Comparison of ENCODE assay signal across 14 cellular contexts in the genomic region with DNA sequence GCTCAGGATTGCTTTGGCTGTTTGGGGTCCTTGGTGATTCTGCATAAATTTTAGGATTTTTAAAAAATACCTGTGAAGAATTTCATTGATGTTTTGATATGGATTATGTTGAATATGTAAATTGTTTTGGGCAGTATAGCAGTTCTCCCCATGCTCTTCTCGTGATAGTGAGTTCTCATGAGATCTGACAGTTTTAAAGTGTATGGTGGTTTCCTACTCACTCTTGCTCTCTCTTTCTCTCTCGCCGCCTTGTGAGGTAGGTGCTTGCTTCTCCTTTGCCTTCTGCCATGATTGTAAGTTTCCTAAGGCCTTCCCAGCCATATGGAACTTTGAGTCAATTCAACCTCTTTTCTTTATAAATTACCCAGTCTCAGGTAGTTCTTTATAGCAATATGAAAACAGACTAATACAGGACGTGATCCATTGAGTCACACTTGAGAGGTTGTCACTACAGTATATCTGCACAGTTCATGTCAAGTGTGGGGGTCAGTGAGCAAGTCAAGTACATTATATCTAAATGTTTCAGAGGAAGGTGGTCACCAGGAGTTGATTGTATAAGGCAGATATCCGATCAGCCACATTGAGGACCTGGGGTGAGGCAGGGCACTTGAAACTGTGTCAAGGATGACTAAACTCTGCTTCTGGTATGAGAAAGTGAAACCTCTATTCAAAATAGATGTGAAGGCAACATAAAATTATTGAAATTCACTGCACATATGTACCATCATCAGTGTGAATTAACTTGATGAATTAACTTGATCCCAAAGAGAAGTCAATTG.
DNase-seq lines count a peak whose midpoint lies in the region; ATAC-seq and TF ChIP-seq lines count a peak whose summit lies in the region.
"Had no signal": no experiment of that assay in that cellular context is flagged by ENCODE, and none has a peak within 500 bp of the region (broad histone marks: within the 10 kb centered on the region; RNA-seq: fewer than 3 reads in every experiment).

No MANE protein-coding gene starts in this region.

- no peak overlapping the region for H3K27ac Mint-ChIP-seq in CD8-positive, alpha-beta memory T cell
- H3K27ac Mint-ChIP-seq: CD4-positive, alpha-beta memory T cell had no signal

- CTCF ChIA-PET in CD8-positive, alpha-beta memory T cell (lab: Charles Lee) = no interaction called here

- H3K4me3 ChIP-seq in OCI-LY3 (ENCODE audit: low read length) = peak overlapping the region; percentile 43
- no peak overlapping the region for H3K4me3 ChIP-seq in CD8-positive, alpha-beta memory T cell (ENCODE audit: low read length)
- H3K4me3 ChIP-seq: dorsolateral prefrontal cortex, lung, testis had no signal

- no peak overlapping the region for H3K4me3 Mint-ChIP-seq in CD8-positive, alpha-beta memory T cell
- H3K4me3 Mint-ChIP-seq: CD4-positive, alpha-beta memory T cell had no signal

- H3K4me1 ChIP-seq in OCI-LY3 (ENCODE audit: low read length) = peaks cover 22% of the 10 kb centered on the region
- H3K4me1 ChIP-seq in CD8-positive, alpha-beta memory T cell (ENCODE audit: insufficient read depth, low read length) = no peaks in the 10 kb centered on the region
- H3K4me1 ChIP-seq: testis had no signal

- peak overlapping the region; percentile 76 for H3K4me2 ChIP-seq in OCI-LY3 (ENCODE audit: low read length)

- H3K27me3 Mint-ChIP-seq in CD8-positive, alpha-beta memory T cell = no peaks in the 10 kb centered on the region
- H3K27me3 Mint-ChIP-seq: CD4-positive, alpha-beta memory T cell had no signal

- in situ Hi-C loops in GM13976 (cut with MboI; ENCODE audit: low sequenced_read_pairs, unreplicated experiment) = no loop called here

- H3K79me2 ChIP-seq in OCI-LY3 (ENCODE audit: low read length) = no peaks in the 10 kb centered on the region

- no peak for TF ChIP-seq CTCF in OCI-LY3 (IDR thresholded peaks at IDR 0.05; ENCODE audit: low read depth, low read length)
- no peak for TF ChIP-seq CTCF in GM13976 (IDR thresholded peaks at IDR 0.05; ENCODE audit: borderline replicate concordance, control extremely low read depth, extremely low read depth, insufficient read depth, missing control alignments)

- H3K4me1 Mint-ChIP-seq in CD8-positive, alpha-beta memory T cell = no peaks in the 10 kb centered on the region

- POLR2A ChIA-PET in CD8-positive, alpha-beta memory T cell (lab: Charles Lee) = no interaction called here

- peak; percentile 99 for ATAC-seq in GM18867 (IDR thresholded peaks at IDR 0.05; ENCODE audit: unreplicated experiment)
- peak; percentile 96 for ATAC-seq in GM21390 (IDR thresholded peaks at IDR 0.05; ENCODE audit: unreplicated experiment)
- ATAC-seq in HG03025 (IDR thresholded peaks at IDR 0.05; ENCODE audit: low FRiP score, unreplicated experiment) = peak; percentile 88

- H3K36me3 Mint-ChIP-seq in CD8-positive, alpha-beta memory T cell = peaks cover 0 to 5% (median 0%) of the 10 kb centered on the region in 3 donors
- H3K36me3 Mint-ChIP-seq: CD4-positive, alpha-beta memory T cell had no signal

- no peaks in the 10 kb centered on the region for H3K9me3 ChIP-seq in OCI-LY3 (ENCODE audit: insufficient read depth, low read length)
- no peaks in the 10 kb centered on the region for H3K9me3 ChIP-seq in CD8-positive, alpha-beta memory T cell (ENCODE audit: low read length)
- H3K9me3 ChIP-seq: testis had no signal

- no peaks in the 10 kb centered on the region for H3K9me3 Mint-ChIP-seq in CD8-positive, alpha-beta memory T cell
- H3K9me3 Mint-ChIP-seq: CD4-positive, alpha-beta memory T cell had no signal

- H3K27me3 ChIP-seq in OCI-LY3 (ENCODE audit: low read depth, low read length) = no peaks in the 10 kb centered on the region
- H3K27me3 ChIP-seq in CD8-positive, alpha-beta memory T cell (ENCODE audit: insufficient read depth, low read length, poor library complexity, severe bottlenecking) = no peaks in the 10 kb centered on the region
- H3K27me3 ChIP-seq: dorsolateral prefrontal cortex, testis had no signal

- H3K36me3 ChIP-seq in OCI-LY3 (replicated peaks; ENCODE audit: low read depth, low read length) = no peaks in the 10 kb centered on the region
- H3K36me3 ChIP-seq in CD8-positive, alpha-beta memory T cell (ENCODE audit: insufficient read depth, low read length) = no peaks in the 10 kb centered on the region

- H4K20me1 ChIP-seq in OCI-LY3 (ENCODE audit: insufficient read depth, low read length) = no peaks in the 10 kb centered on the region

- H3K9ac ChIP-seq in OCI-LY3 (ENCODE audit: low read length) = no peak overlapping the region; the same call in 1 of the 2 replicates

- DNase-seq in activated CD4-positive, CD25-positive, alpha-beta regulatory T cell treated with anti-CD3 and anti-CD28 coated beads, Interleukin-2, amount 50 U/mL, for 72 hours = no peak
- DNase-seq in GM13976 (ENCODE audit: low spot score) = no peak
- DNase-seq in Ammon's horn (ENCODE audit: low spot score) = no peak
- no peak for DNase-seq in CD8-positive, alpha-beta memory T cell
- DNase-seq: CD4-positive, alpha-beta memory T cell; dorsolateral prefrontal cortex; posterior cingulate gyrus; stimulated activated CD4-positive, alpha-beta T cell treated with anti-CD3 and anti-CD28 coated beads, Interleukin-2, amount 100 ng/mL, for 48 hours; testis had no signal

- no peak overlapping the region for H2AFZ ChIP-seq in OCI-LY3 (ENCODE audit: low read depth, low read length)

- H3K27ac ChIP-seq in OCI-LY3 (ENCODE audit: low read length) = 0 out of 2 replicates have a peak overlapping the region, but pooled peaks have one; percentile 19
- no peak overlapping the region for H3K27ac ChIP-seq in CD8-positive, alpha-beta memory T cell (ENCODE audit: low read depth, low read length)
- H3K27ac ChIP-seq: dorsolateral prefrontal cortex, testis had no signal
